Comparison of ENCODE assay signal across 16 cellular contexts in genomic region chr17:44781553-44782348, GRCh38. TPM values are rescaled to one million over a fixed set of nuclear protein-coding genes. Genes with fewer than 3 reads are reported as not detected.
A peak's percentile ranks its signal among the peaks of the same experiment; 100 is the strongest.
DNase-seq lines count a peak whose midpoint lies in the region; ATAC-seq and TF ChIP-seq lines count a peak whose summit lies in the region.
"Had no signal": no experiment of that assay in that cellular context is flagged by ENCODE, and none has a peak within 500 bp of the region (broad histone marks: within the 10 kb centered on the region; RNA-seq: fewer than 3 reads in every experiment).

No MANE protein-coding gene starts in this region.

- H3K9me3 Mint-ChIP-seq in CD8-positive, alpha-beta T cell: no peaks in the 10 kb centered on the region
- H3K9me3 Mint-ChIP-seq: activated CD4-positive, alpha-beta memory T cell treated with anti-CD3 and anti-CD28 coated beads, Interleukin-2, amount 10 ng/mL, durations not matched to agents 7 days and 5 days; activated naive CD4-positive, alpha-beta T cell treated with anti-CD3 and anti-CD28 coated beads for 36 hours; central memory CD8-positive, alpha-beta T cell; nephron progenitor cell had no signal

- TF ChIP-seq POLR2A in sigmoid colon (IDR thresholded peaks at IDR 0.05): no peak

- peaks cover 5% of the 10 kb centered on the region for H3K4me1 Mint-ChIP-seq in CD8-positive, alpha-beta T cell (ENCODE audit: low read depth)

- intact Hi-C loops in left lung (cut with DNase I) (no loop called here), sigmoid colon (cut with DNase I) (no loop called here)
- intact Hi-C loops in CD8-positive, alpha-beta T cell (cut with DNase I, micrococcal nuclease): no loop called here

- H3K4me1 ChIP-seq in HUES48 (ENCODE audit: control insufficient read depth, insufficient read depth, low read length): peaks cover 29% of the 10 kb centered on the region
- no peaks in the 10 kb centered on the region for H3K4me1 ChIP-seq in esophagus (ENCODE audit: control insufficient read depth in 2 of 2, insufficient read depth in 2 of 2, low read length in 1 of 2)
- peaks cover 9 to 24% of the 10 kb centered on the region in 2 donors for H3K4me1 ChIP-seq in left lung
- H3K4me1 ChIP-seq in sigmoid colon: peaks cover 0 to 73% (median 56%) of the 10 kb centered on the region in 4 donors
- peaks cover 7% of the 10 kb centered on the region for H3K4me1 ChIP-seq in CD8-positive, alpha-beta T cell (ENCODE audit: insufficient read depth, low read length)

- CTCF ChIA-PET in CD8-positive, alpha-beta T cell (lab: Charles Lee): interaction anchor here (1.0 to 17.1 kb wide), 3 partner anchors 83 to 97 kb away, joined by 4 to 309 read pairs (median 8); no protein-coding TSS in a partner anchor

- no peak overlapping the region for H3K4me3 ChIP-seq in HUES48 (ENCODE audit: low read depth, low read length)
- H3K4me3 ChIP-seq in esophagus (ENCODE audit: low read depth in 1 of 2, low read length in 2 of 2): no peak overlapping the region
- no peak overlapping the region for H3K4me3 ChIP-seq in left lung
- peak overlapping the region in 1 of 4 donors; percentile 3 for H3K4me3 ChIP-seq in sigmoid colon
- H3K4me3 ChIP-seq in CD8-positive, alpha-beta T cell (ENCODE audit: low read depth, low read length): no peak overlapping the region

- TF ChIP-seq EP300 in sigmoid colon (IDR thresholded peaks at IDR 0.05): no peak

- peaks cover 2% of the 10 kb centered on the region for H3K27me3 Mint-ChIP-seq in CD8-positive, alpha-beta T cell (ENCODE audit: low read depth)

- H3K36me3 ChIP-seq in HUES48 (ENCODE audit: control insufficient read depth, insufficient read depth, low read length) (no peaks in the 10 kb centered on the region), esophagus (ENCODE audit: control insufficient read depth in 2 of 2, insufficient read depth in 2 of 2, low read length in 1 of 2) (no peaks in the 10 kb centered on the region), left lung (no peaks in the 10 kb centered on the region), sigmoid colon (no peaks in the 10 kb centered on the region)
- no peaks in the 10 kb centered on the region for H3K36me3 ChIP-seq in CD8-positive, alpha-beta T cell (ENCODE audit: insufficient read depth, low read length)

- 58 to 60% methylated on average over 18 of the region's 18 CpGs for WGBS in esophagus, 2 donors
- 65 to 66% methylated on average over 18 of the region's 18 CpGs for WGBS in sigmoid colon, 2 donors

- H3K9me3 ChIP-seq in HUES48 (ENCODE audit: control insufficient read depth, insufficient read depth, low read length) (no peaks in the 10 kb centered on the region), esophagus (ENCODE audit: control insufficient read depth in 2 of 2, insufficient read depth in 1 of 2, low read depth in 1 of 2, low read length in 1 of 2) (no peaks in the 10 kb centered on the region), left lung (no peaks in the 10 kb centered on the region), sigmoid colon (no peaks in the 10 kb centered on the region)
- no peaks in the 10 kb centered on the region for H3K9me3 ChIP-seq in CD8-positive, alpha-beta T cell (ENCODE audit: low read length)

- DNase-seq in left lung: no peak
- no peak for DNase-seq in sigmoid colon
- DNase-seq in CD8-positive, alpha-beta T cell: no peak
- DNase-seq in D341Med (ENCODE audit: low spot score): no peak
- no peak for DNase-seq in stimulated activated CD4-positive, alpha-beta T cell treated with anti-CD3 and anti-CD28 coated beads, Interleukin-4, amount 100 ng/mL, for 24 hours
- DNase-seq: activated CD4-positive, alpha-beta memory T cell treated with anti-CD3 and anti-CD28 coated beads, Interleukin-2, amount 10 ng/mL, durations not matched to agents 7 days and 5 days; activated naive CD4-positive, alpha-beta T cell treated with anti-CD3 and anti-CD28 coated beads for 36 hours; KG1; NCI-H146; NCI-H510A treated with DMSO at 0.1 percent for 48 hours; nephron progenitor cell; RPMI8226 had no signal

- TF ChIP-seq CTCF in left lung (IDR thresholded peaks at IDR 0.05) (no peak), sigmoid colon (IDR thresholded peaks at IDR 0.05) (no peak)
- no peak for TF ChIP-seq CTCF in CD8-positive, alpha-beta T cell (IDR thresholded peaks at IDR 0.05)

- no peak for ATAC-seq in left lung
- ATAC-seq in CD8-positive, alpha-beta T cell: no peak
- no peak for ATAC-seq in HG03196 (IDR thresholded peaks at IDR 0.05; ENCODE audit: unreplicated experiment)

- H3K4me3 Mint-ChIP-seq in CD8-positive, alpha-beta T cell: no peak overlapping the region
- H3K4me3 Mint-ChIP-seq: activated CD4-positive, alpha-beta memory T cell treated with anti-CD3 and anti-CD28 coated beads, Interleukin-2, amount 10 ng/mL, durations not matched to agents 7 days and 5 days; activated naive CD4-positive, alpha-beta T cell treated with anti-CD3 and anti-CD28 coated beads for 36 hours; central memory CD8-positive, alpha-beta T cell; nephron progenitor cell had no signal

- no peaks in the 10 kb centered on the region for H3K36me3 Mint-ChIP-seq in CD8-positive, alpha-beta T cell

- H3K27ac ChIP-seq in HUES48 (ENCODE audit: low read depth, low read length) (peak overlapping the region; percentile 63), esophagus (ENCODE audit: low read depth in 2 of 2, low read length in 1 of 2) (peak overlapping the region; percentile 5 to 45), left lung (peak overlapping the region; percentile 56 to 76), sigmoid colon (peak overlapping the region; percentile 44 to 88 (median 81))
- H3K27ac ChIP-seq in CD8-positive, alpha-beta T cell (ENCODE audit: low read depth, low read length): no peak overlapping the region

- POLR2A ChIA-PET in CD8-positive, alpha-beta T cell (lab: Charles Lee): no interaction called here

- H3K27me3 ChIP-seq in HUES48 (ENCODE audit: control insufficient read depth, insufficient read depth, low read length): peaks cover 13% of the 10 kb centered on the region
- H3K27me3 ChIP-seq in esophagus (ENCODE audit: control insufficient read depth in 1 of 2, insufficient read depth in 2 of 2, low read length in 2 of 2): no peaks in the 10 kb centered on the region
- H3K27me3 ChIP-seq in left lung: peaks cover 0 to 29% of the 10 kb centered on the region in 2 donors
- H3K27me3 ChIP-seq in sigmoid colon: no peaks in the 10 kb centered on the region
- no peaks in the 10 kb centered on the region for H3K27me3 ChIP-seq in CD8-positive, alpha-beta T cell (ENCODE audit: insufficient read depth, low read length)

- peak overlapping the region; percentile 45; the same call in 1 of the 2 replicates for H3K9ac ChIP-seq in HUES48 (ENCODE audit: low read depth, low read length)

- H3K27ac Mint-ChIP-seq in CD8-positive, alpha-beta T cell: no peak overlapping the region
- H3K27ac Mint-ChIP-seq: activated CD4-positive, alpha-beta memory T cell treated with anti-CD3 and anti-CD28 coated beads, Interleukin-2, amount 10 ng/mL, durations not matched to agents 7 days and 5 days; activated naive CD4-positive, alpha-beta T cell treated with anti-CD3 and anti-CD28 coated beads for 36 hours; nephron progenitor cell had no signal

RNA-seq across cellular contexts. Expression of gene ADAM11, which starts 23.0 kb away (rescaled TPM):
- polyA plus RNA-seq in esophagus: under 1 TPM; 0.55 to 0.59 TPM
- total RNA-seq in left lung: under 1 TPM; 0.13 to 0.64 TPM
- 1 to 10 TPM; 1.8 to 3.3 (median 3.2) TPM for total RNA-seq in sigmoid colon
- polyA plus RNA-seq in sigmoid colon: under 1 TPM in 2 of 3 donors, not detected in 1; under 0.01 to 0.61 TPM
- total RNA-seq in CD8-positive, alpha-beta T cell: under 1 TPM; 0.64 to 0.76 TPM

RNA-seq across cellular contexts. Expression of gene GJC1, which starts 48.3 kb away (rescaled TPM):
- polyA plus RNA-seq in esophagus: 1 to 10 TPM in 1 of 2 donors, under 1 TPM in 1; 0.83 to 1.2 TPM
- 10 to 100 TPM; 17.3 to 18.8 TPM for total RNA-seq in left lung
- total RNA-seq in sigmoid colon: 100 to 1,000 TPM in 1 of 4 donors, 10 to 100 TPM in 3; 68.0 to 134 (median 82.7) TPM
- 1 to 10 TPM in 1 of 3 donors, under 1 TPM in 2; 0.23 to 4.7 (median 0.60) TPM for polyA plus RNA-seq in sigmoid colon
- not detected for total RNA-seq in CD8-positive, alpha-beta T cell

Comparison
In these comparisons a context has a peak if more than half of its experiments do, and no peak if none do; other contexts are left out.
1. RNA of gene GJC1, which starts 48.3 kb away (total RNA-seq): 68.0 to 134 TPM in sigmoid colon and 17.3 to 18.8 TPM in left lung; not detected in CD8-positive, alpha-beta T cell; every median in the first group is over 10 times any median in the second.